1 cellular context compared by ENCODE assay signal in the genomic region with DNA sequence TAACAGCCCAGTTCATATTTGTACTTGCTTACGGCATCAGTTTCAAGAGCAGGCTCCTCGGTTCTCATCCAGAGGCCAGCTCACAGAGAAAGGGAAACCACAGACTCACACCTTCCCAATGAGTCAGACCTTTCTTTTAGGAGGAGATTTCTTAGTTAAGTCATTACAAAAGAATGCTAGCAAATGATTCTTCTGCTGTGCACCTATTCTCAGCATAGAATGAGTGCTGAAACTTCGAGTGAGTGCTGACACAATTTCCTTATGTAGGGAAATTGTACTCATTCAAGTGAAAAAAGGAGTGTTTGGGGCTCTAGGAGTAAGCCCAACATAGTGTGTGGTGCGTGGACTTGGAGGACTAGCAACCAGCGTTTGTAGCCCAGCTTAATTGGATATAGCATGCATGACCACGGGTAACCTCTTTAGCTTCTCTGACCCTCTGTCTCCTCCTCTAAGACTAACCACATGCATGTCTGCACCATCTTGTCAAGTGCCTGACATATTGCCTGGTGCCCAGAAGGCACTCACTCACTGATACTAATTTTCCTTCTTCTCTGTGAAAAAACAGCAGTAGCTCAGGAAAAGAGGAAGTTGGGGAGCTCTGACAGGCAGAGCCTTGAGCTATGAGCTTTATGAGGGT.
TF ChIP-seq lines count a peak whose summit lies in the region.

No MANE protein-coding gene starts in this region.

TF ChIP-seq in K562, 482 proteins besides CTCF, POLR2A, EP300 and RAD21 (continued from another document):
- TF ChIP-seq, protein P1, sequence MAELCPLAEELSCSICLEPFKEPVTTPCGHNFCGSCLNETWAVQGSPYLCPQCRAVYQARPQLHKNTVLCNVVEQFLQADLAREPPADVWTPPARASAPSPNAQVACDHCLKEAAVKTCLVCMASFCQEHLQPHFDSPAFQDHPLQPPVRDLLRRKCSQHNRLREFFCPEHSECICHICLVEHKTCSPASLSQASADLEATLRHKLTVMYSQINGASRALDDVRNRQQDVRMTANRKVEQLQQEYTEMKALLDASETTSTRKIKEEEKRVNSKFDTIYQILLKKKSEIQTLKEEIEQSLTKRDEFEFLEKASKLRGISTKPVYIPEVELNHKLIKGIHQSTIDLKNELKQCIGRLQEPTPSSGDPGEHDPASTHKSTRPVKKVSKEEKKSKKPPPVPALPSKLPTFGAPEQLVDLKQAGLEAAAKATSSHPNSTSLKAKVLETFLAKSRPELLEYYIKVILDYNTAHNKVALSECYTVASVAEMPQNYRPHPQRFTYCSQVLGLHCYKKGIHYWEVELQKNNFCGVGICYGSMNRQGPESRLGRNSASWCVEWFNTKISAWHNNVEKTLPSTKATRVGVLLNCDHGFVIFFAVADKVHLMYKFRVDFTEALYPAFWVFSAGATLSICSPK (IDR thresholded peaks at IDR 0.05; ENCODE audit: borderline replicate concordance): no peak
- TF ChIP-seq ERF (CRISPR knock-in tag; IDR thresholded peaks at IDR 0.05): no peak
- no peak for TF ChIP-seq E2F3 (CRISPR knock-in tag; IDR thresholded peaks at IDR 0.05)
- no peak for TF ChIP-seq ZBTB7A (IDR thresholded peaks at IDR 0.05; ENCODE audit: borderline replicate concordance, control insufficient read depth, low read depth, low read length)
TF ChIP-seq in K562: peak in this region for 2.
